ENCODE assay signal across 1 cellular context in the genomic region with DNA sequence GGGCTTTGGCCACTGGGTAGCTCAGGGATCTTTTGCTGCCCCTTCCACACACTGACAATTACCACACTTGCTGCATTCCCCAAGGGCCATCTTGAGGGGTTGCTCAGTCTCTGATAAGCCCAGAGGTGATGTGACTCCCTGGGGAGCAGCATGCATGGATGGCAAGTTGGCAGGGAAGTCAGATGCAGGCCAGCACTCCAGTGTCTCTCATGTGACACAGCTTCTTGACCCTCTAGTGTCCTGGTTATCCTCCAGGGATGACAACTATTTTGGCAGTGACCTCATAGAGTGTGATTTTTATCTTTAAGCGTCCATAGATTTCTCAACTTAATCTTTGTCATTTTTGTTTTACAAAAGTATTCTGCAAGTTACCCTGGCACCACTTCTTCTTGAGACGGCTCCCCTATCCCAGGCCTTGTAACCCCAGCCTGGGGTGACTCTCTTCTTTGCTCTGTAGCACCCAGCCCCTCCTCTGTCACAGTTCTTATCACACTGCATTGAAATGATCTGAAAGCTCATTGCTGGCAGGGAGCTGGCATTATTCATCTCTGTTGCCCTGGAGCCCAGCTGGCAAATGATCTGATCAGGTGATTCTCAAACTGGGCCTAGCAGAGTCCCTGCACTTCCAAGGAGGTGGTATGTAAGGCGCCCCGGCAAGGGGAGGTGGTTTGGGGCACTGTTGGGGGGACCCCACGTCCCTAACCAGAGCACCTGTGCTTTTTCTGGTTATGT.
TF ChIP-seq lines count a peak whose summit lies in the region.

No MANE protein-coding gene starts in this region.

TF ChIP-seq in IMR-90, 13 proteins besides CTCF, POLR2A, EP300 and RAD21:
- TF ChIP-seq USF2 (IDR thresholded peaks at IDR 0.05; ENCODE audit: low read depth, low read length) (no peak), NFE2L2 (IDR thresholded peaks at IDR 0.05; ENCODE audit: low read depth, low read length) (no peak), FOS (IDR thresholded peaks at IDR 0.05; ENCODE audit: low read depth, low read length) (no peak), MAFK (IDR thresholded peaks at IDR 0.05; ENCODE audit: low read depth, low read length) (no peak), BHLHE40 (IDR thresholded peaks at IDR 0.05; ENCODE audit: low read depth, low read length) (no peak), SMC3 (IDR thresholded peaks at IDR 0.05; ENCODE audit: low read depth, low read length) (no peak), RFX5 (IDR thresholded peaks at IDR 0.05; ENCODE audit: low read depth, low read length) (no peak), CEBPB (IDR thresholded peaks at IDR 0.05; ENCODE audit: low read depth, low read length) (no peak), MAZ (IDR thresholded peaks at IDR 0.05; ENCODE audit: borderline replicate concordance, low read depth, low read length) (no peak)
- TF ChIP-seq, protein P1, sequence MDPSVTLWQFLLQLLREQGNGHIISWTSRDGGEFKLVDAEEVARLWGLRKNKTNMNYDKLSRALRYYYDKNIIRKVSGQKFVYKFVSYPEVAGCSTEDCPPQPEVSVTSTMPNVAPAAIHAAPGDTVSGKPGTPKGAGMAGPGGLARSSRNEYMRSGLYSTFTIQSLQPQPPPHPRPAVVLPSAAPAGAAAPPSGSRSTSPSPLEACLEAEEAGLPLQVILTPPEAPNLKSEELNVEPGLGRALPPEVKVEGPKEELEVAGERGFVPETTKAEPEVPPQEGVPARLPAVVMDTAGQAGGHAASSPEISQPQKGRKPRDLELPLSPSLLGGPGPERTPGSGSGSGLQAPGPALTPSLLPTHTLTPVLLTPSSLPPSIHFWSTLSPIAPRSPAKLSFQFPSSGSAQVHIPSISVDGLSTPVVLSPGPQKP (IDR thresholded peaks at IDR 0.05; ENCODE audit: borderline replicate concordance, low read depth, low read length) = no peak
